14 cellular contexts compared by ENCODE assay signal in the genomic region with DNA sequence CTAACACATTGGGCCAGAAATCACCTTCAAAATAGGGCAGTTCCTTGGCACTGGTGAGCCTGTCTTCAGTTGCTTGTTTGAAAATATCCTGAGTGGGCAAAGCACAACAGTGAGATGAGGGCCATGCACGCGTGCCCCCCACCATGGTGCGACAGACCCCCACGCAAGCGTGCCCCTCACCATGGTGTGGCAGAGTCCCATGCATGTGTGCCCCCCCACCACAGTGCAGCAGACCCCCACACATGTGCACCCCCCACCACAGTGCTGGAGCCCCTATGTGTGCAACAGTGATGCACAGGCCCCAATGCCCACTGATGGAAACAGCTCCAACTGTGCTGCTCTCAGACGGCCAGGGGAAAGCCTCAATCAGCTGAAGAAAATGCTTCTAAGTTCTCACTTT. TPM values are rescaled to one million over a fixed set of nuclear protein-coding genes. Genes with fewer than 3 reads are reported as not detected.
A peak's percentile ranks its signal among the peaks of the same experiment; 100 is the strongest.
DNase-seq lines count a peak whose midpoint lies in the region; TF ChIP-seq lines count a peak whose summit lies in the region.
"Had no signal": no experiment of that assay in that cellular context is flagged by ENCODE, and none has a peak within 500 bp of the region (broad histone marks: within the 10 kb centered on the region; RNA-seq: fewer than 3 reads in every experiment).

No MANE protein-coding gene starts in this region.

- H4K8ac ChIP-seq in H9 (replicated peaks; ENCODE audit: insufficient read length, low read depth, low read length) (peak overlapping the region; percentile 6), trophoblast cell (ENCODE audit: low read depth, low read length) (no peak overlapping the region)

- H3K4me1 Mint-ChIP-seq in H9 (peaks cover 8 to 11% of the 10 kb centered on the region in 2 experiments), endothelial cell (ENCODE audit: unreplicated experiment) (peaks cover 6% of the 10 kb centered on the region), progenitor cell of endocrine pancreas (ENCODE audit: low read depth) (peaks cover 27% of the 10 kb centered on the region)

- H2BK12ac ChIP-seq in H9 (ENCODE audit: insufficient read length, low read depth, low read length) (no peak overlapping the region), trophoblast cell (ENCODE audit: low read length) (no peak overlapping the region)

- TF ChIP-seq CTCF in H9 (conservative IDR thresholded peaks at IDR 0.05) (no peak), endothelial cell (IDR thresholded peaks at IDR 0.05; ENCODE audit: unreplicated experiment) (no peak), progenitor cell of endocrine pancreas (IDR thresholded peaks at IDR 0.05; ENCODE audit: unreplicated experiment) (no peak)

- H3K23ac ChIP-seq in H9 (ENCODE audit: insufficient read length, low read depth, low read length) (no peak overlapping the region), trophoblast cell (ENCODE audit: low read length) (no peak overlapping the region)

- H4K91ac ChIP-seq in H9 (ENCODE audit: insufficient read length, low read depth, low read length) (no peak overlapping the region), trophoblast cell (ENCODE audit: low read depth, low read length) (no peak overlapping the region)

- no peak overlapping the region for H3K9ac ChIP-seq in BLaER1
- no peak overlapping the region for H3K9ac ChIP-seq in H9 (ENCODE audit: extremely low read depth, insufficient read length, low read length)
- no peak overlapping the region for H3K9ac ChIP-seq in trophoblast cell (ENCODE audit: low read length)

- H3K4me2 ChIP-seq in BLaER1 (peak overlapping the region; percentile 39), H9 (ENCODE audit: insufficient read depth, insufficient read length, low read length) (no peak overlapping the region), trophoblast cell (ENCODE audit: low read length) (no peak overlapping the region)

- no peaks in the 10 kb centered on the region for H3K23me2 ChIP-seq in H9 (ENCODE audit: insufficient read length, low read depth, low read length, poor library complexity, severe bottlenecking)

- no peak overlapping the region for H2BK15ac ChIP-seq in H9 (ENCODE audit: low read depth, low read length)

- H3K27me3 Mint-ChIP-seq in H9 (ENCODE audit: low read depth), result no peaks in the 10 kb centered on the region; the same call in 1 of the 2 replicates
- H3K27me3 Mint-ChIP-seq in endothelial cell (ENCODE audit: unreplicated experiment), result peaks cover 24% of the 10 kb centered on the region
- H3K27me3 Mint-ChIP-seq in progenitor cell of endocrine pancreas, result no peaks in the 10 kb centered on the region
- H3K27me3 Mint-ChIP-seq: CD4-positive, alpha-beta T cell had no signal

- no peak overlapping the region for H4K5ac ChIP-seq in H9 (ENCODE audit: insufficient read length, low read depth, low read length)

- no peak overlapping the region for H4K12ac ChIP-seq in trophoblast cell (ENCODE audit: low read depth, low read length)

- peaks cover 21% of the 10 kb centered on the region for H3K4me1 ChIP-seq in BLaER1
- no peaks in the 10 kb centered on the region for H3K4me1 ChIP-seq in H9 (ENCODE audit: insufficient read depth, low read length)
- H3K4me1 ChIP-seq in trophoblast cell (ENCODE audit: control insufficient read depth in 1 of 2, insufficient read depth in 2 of 2, low read length in 2 of 2), result no peaks in the 10 kb centered on the region
- H3K4me1 ChIP-seq: BE2C had no signal

- H3K18ac ChIP-seq in H9 (ENCODE audit: insufficient read length, low read depth, low read length) (no peak overlapping the region), trophoblast cell (ENCODE audit: low read length) (no peak overlapping the region)

- peaks cover 84% of the 10 kb centered on the region for H4K20me1 ChIP-seq in BLaER1
- H4K20me1 ChIP-seq in H9 (ENCODE audit: control insufficient read depth, insufficient read depth, insufficient read length), result no peaks in the 10 kb centered on the region

- H3K14ac ChIP-seq in H9 (ENCODE audit: insufficient read depth, low read length) (no peak overlapping the region), trophoblast cell (ENCODE audit: low read length) (no peak overlapping the region)

- H2BK5ac ChIP-seq in H9 (ENCODE audit: insufficient read length, low read length) (no peak overlapping the region), trophoblast cell (ENCODE audit: low read depth, low read length, poor library complexity) (no peak overlapping the region)

- no peak overlapping the region for H2BK20ac ChIP-seq in H9 (ENCODE audit: low read depth, low read length, poor library complexity, severe bottlenecking)

- DNase-seq in H9, result no peak
- DNase-seq in endothelial cell (ENCODE audit: low spot score), result no peak
- no peak for DNase-seq in progenitor cell of endocrine pancreas (ENCODE audit: low spot score, unreplicated experiment)
- no peak for DNase-seq in trophoblast cell
- no peak for DNase-seq in NCI-H1436 (lab: John Stamatoyannopoulos, UW)
- DNase-seq in G401 (ENCODE audit: low spot score), result no peak
- DNase-seq in activated gamma-delta T cell treated with Interleukin-2 at 50 U/mL for 16 hours, result no peak
- DNase-seq: BE2C; CD4-positive, alpha-beta T cell; GDM1; Karpas-422; NCI-H1930 had no signal

- H2AK5ac ChIP-seq in H9 (ENCODE audit: insufficient read length, low read length) (no peak overlapping the region), trophoblast cell (ENCODE audit: low read length) (no peak overlapping the region)

- no peak overlapping the region for H3K4me3 ChIP-seq in BLaER1
- H3K4me3 ChIP-seq in trophoblast cell (ENCODE audit: low read depth, low read length), result no peak overlapping the region
- H3K4me3 ChIP-seq: SJSA1 had no signal

- no peaks in the 10 kb centered on the region for H3K9me3 ChIP-seq in BLaER1
- H3K9me3 ChIP-seq in H9 (ENCODE audit: control insufficient read depth, low read depth, low read length), result no peaks in the 10 kb centered on the region
- H3K9me3 ChIP-seq in trophoblast cell (ENCODE audit: insufficient read depth, low read depth, low read length), result peaks cover 7% of the 10 kb centered on the region
- H3K9me3 ChIP-seq: BE2C, SJSA1 had no signal

- H3K36me3 Mint-ChIP-seq in H9 (ENCODE audit: insufficient read depth in 1 of 3, low read depth in 3 of 3) (peaks cover 61 to 93% (median 85%) of the 10 kb centered on the region in 3 experiments), endothelial cell (ENCODE audit: low read depth, unreplicated experiment) (peaks cover 54% of the 10 kb centered on the region), progenitor cell of endocrine pancreas (ENCODE audit: insufficient read depth) (peaks cover 59% of the 10 kb centered on the region)

- no peak overlapping the region for H3T11ph ChIP-seq in H9 (ENCODE audit: low read length)

- H3K27ac Mint-ChIP-seq in H9, result peak overlapping the region in 1 of 3 experiments; percentile 60; a peak in 2 of 7 replicates
- peak overlapping the region; percentile 21 for H3K27ac Mint-ChIP-seq in endothelial cell (ENCODE audit: unreplicated experiment)
- peak overlapping the region; percentile 42 for H3K27ac Mint-ChIP-seq in progenitor cell of endocrine pancreas
- H3K27ac Mint-ChIP-seq: CD4-positive, alpha-beta T cell had no signal

- H2AFZ ChIP-seq in H9 (ENCODE audit: low read length) (no peak overlapping the region), trophoblast cell (ENCODE audit: insufficient read depth, low read length, poor library complexity) (no peak overlapping the region)

- no peak overlapping the region for H3K4me3 Mint-ChIP-seq in H9
- H3K4me3 Mint-ChIP-seq in endothelial cell (ENCODE audit: unreplicated experiment), result peak overlapping the region; percentile 52
- H3K4me3 Mint-ChIP-seq in progenitor cell of endocrine pancreas (ENCODE audit: low read depth), result no peak overlapping the region
- H3K4me3 Mint-ChIP-seq: CD4-positive, alpha-beta T cell had no signal

- no peaks in the 10 kb centered on the region for H3K27me3 ChIP-seq in BLaER1
- H3K27me3 ChIP-seq in H9 (ENCODE audit: insufficient read depth, low read length), result no peaks in the 10 kb centered on the region
- H3K27me3 ChIP-seq in trophoblast cell (ENCODE audit: insufficient read depth, low read length), result no peaks in the 10 kb centered on the region
- H3K27me3 ChIP-seq: BE2C, SJSA1 had no signal

- no peak overlapping the region for H3K4ac ChIP-seq in H9 (ENCODE audit: low read depth, low read length)
- no peak overlapping the region for H3K4ac ChIP-seq in trophoblast cell (ENCODE audit: low read depth, low read length)

- H3K27ac ChIP-seq in BLaER1, result peak overlapping the region; percentile 26; the same call in 1 of the 2 replicates
- H3K27ac ChIP-seq in H9 (ENCODE audit: insufficient read length, low read depth, low read length), result no peak overlapping the region
- no peak overlapping the region for H3K27ac ChIP-seq in trophoblast cell (ENCODE audit: low read depth, low read length)
- H3K27ac ChIP-seq: SJSA1 had no signal

- H3K79me2 ChIP-seq in H9 (ENCODE audit: insufficient read depth, low read length), result no peaks in the 10 kb centered on the region
- no peaks in the 10 kb centered on the region for H3K79me2 ChIP-seq in trophoblast cell (ENCODE audit: control insufficient read depth, insufficient read depth, low read length, poor library complexity)

- in situ Hi-C loops in G401 (cut with HindIII; ENCODE audit: low sequenced_read_pairs), result no loop called here

- no CpG with 5 or more reads among the region's 6 CpGs for WGBS in H9 (ENCODE audit: extremely low coverage, insufficient read length, low lambda C conversion rate)
- WGBS in trophoblast cell (ENCODE audit: extremely low coverage, insufficient coverage, insufficient read length), result no CpG with 5 or more reads among the region's 6 CpGs

- H2BK120ac ChIP-seq in H9 (ENCODE audit: low read depth, low read length, poor library complexity, severe bottlenecking) (no peak overlapping the region), trophoblast cell (ENCODE audit: insufficient read depth, low read length, poor library complexity) (no peak overlapping the region)

- no peak overlapping the region for H3K56ac ChIP-seq in H9 (ENCODE audit: insufficient read length, low read depth, low read length)

- peaks cover 100% of the 10 kb centered on the region for H3K36me3 ChIP-seq in BLaER1
- H3K36me3 ChIP-seq in trophoblast cell (ENCODE audit: control insufficient read depth in 1 of 2, insufficient read depth in 2 of 2, low read length in 2 of 2), result peaks cover 70 to 80% of the 10 kb centered on the region in 2 experiments

- peaks cover 3% of the 10 kb centered on the region for H3K79me1 ChIP-seq in H9 (ENCODE audit: insufficient read depth, low read depth, low read length, poor library complexity, severe bottlenecking)
- no peaks in the 10 kb centered on the region for H3K79me1 ChIP-seq in trophoblast cell (ENCODE audit: low read length)

- no peaks in the 10 kb centered on the region; a peak in 2 of 5 replicates for H3K9me3 Mint-ChIP-seq in H9
- H3K9me3 Mint-ChIP-seq in endothelial cell (ENCODE audit: unreplicated experiment), result no peaks in the 10 kb centered on the region
- H3K9me3 Mint-ChIP-seq in progenitor cell of endocrine pancreas (ENCODE audit: low read depth), result no peaks in the 10 kb centered on the region
- H3K9me3 Mint-ChIP-seq: CD4-positive, alpha-beta T cell had no signal

RNA-seq across cellular contexts. Expression of gene TRAP1, which starts 18.8 kb away (rescaled TPM):
- total RNA-seq in H9 (2021) (211 and 242 TPM in 2 replicates), endothelial cell (ENCODE audit: unreplicated experiment) (104 TPM), progenitor cell of endocrine pancreas (212 and 216 TPM in 2 replicates)
- polyA plus RNA-seq in trophoblast cell (2013), result 79.9 and 81.1 TPM in 2 replicates
- 75.6 and 93.8 TPM in 2 replicates for total RNA-seq in G401 (2014; rRNA removed; shearing (Covaris generic))
